Comparison of ENCODE assay signal across 7 cellular contexts in genomic region chr5:91101777-91102379, GRCh38.
A peak's percentile ranks its signal among the peaks of the same experiment; 100 is the strongest.
DNase-seq lines count a peak whose midpoint lies in the region; ATAC-seq and TF ChIP-seq lines count a peak whose summit lies in the region.

No MANE protein-coding gene starts in this region.

- DNase-seq in HCEC 1CT (peak; percentile 82), M059J (ENCODE audit: low read depth) (peak; percentile 75), SIG-M5 treated with dmso at 0.1 percent for 504 hours (lab: John Stamatoyannopoulos, UW; ENCODE audit: unreplicated experiment) (peak; percentile 87), amniotic epithelial cell (ENCODE audit: low read depth) (peak; percentile 79), left cardiac atrium (peak; percentile 72), psoas muscle (peak; percentile 60 to 73)

- peaks cover 6% of the 10 kb centered on the region for H3K9me3 ChIP-seq in psoas muscle

- intact Hi-C loops in left cardiac atrium (cut with DNase I) (loop anchor here (2.0 to 10.0 kb wide), 2 partner anchors 283 kb away; partner anchors contain the start of gene ARRDC3 (in 1 of the 2)), psoas muscle (cut with DNase I) (loop anchor here (2.0 to 10.0 kb wide), 6 partner anchors 113 to 283 kb away; no protein-coding TSS in a partner anchor)

- no peaks in the 10 kb centered on the region for H3K27me3 ChIP-seq in psoas muscle (ENCODE audit: insufficient read depth in 3 of 3, low read length in 2 of 3)

- peak; percentile 96 to 98 for ATAC-seq in left cardiac atrium
- ATAC-seq in psoas muscle, result peak; percentile 90 to 99 (median 97)

- TF ChIP-seq CTCF in GM12875 (IDR thresholded peaks at IDR 0.05; ENCODE audit: borderline replicate concordance, insufficient read depth, low read depth, low read length) (peak; percentile 68), psoas muscle (IDR thresholded peaks at IDR 0.05) (peak; percentile 77)

- H3K36me3 ChIP-seq in psoas muscle (ENCODE audit: insufficient read depth in 1 of 2, low read depth in 1 of 2), result no peaks in the 10 kb centered on the region

- peaks cover 3% of the 10 kb centered on the region for H3K4me1 ChIP-seq in psoas muscle

- H3K4me3 ChIP-seq in GM12875 (ENCODE audit: low read depth, low read length) (no peak overlapping the region), psoas muscle (no peak overlapping the region)

- no peak overlapping the region for H3K27ac ChIP-seq in psoas muscle

- WGBS in psoas muscle, 3 donors, result 43 to 62% (median 47%) methylated on average over 7 of the region's 7 CpGs
